ENCODE assay signal across 8 cellular contexts in genomic region chr19:1592023-1592754, GRCh38. TPM values are rescaled to one million over a fixed set of nuclear protein-coding genes. Genes with fewer than 3 reads are reported as not detected.
DNase-seq lines count a peak whose midpoint lies in the region; ATAC-seq and TF ChIP-seq lines count a peak whose summit lies in the region.

No MANE protein-coding gene starts in this region.

- H3K27ac ChIP-seq in coronary artery: peak overlapping the region; percentile 86 to 100
- H3K27ac ChIP-seq in left lung: peak overlapping the region; percentile 90 to 95

- H3K27me3 ChIP-seq in left lung: no peaks in the 10 kb centered on the region

- H3K4me3 ChIP-seq in coronary artery (peak overlapping the region; percentile 90), left lung (peak overlapping the region; percentile 68 to 80)

- DNase-seq in AG20443 (ENCODE audit: low spot score): peak; percentile 99
- peak; percentile 83 for DNase-seq in NCI-H345 treated with DMSO at 0.1 percent for 48 hours (lab: John Stamatoyannopoulos, UW; ENCODE audit: unreplicated experiment)
- peak; percentile 96 for DNase-seq in activated CD4-positive, alpha-beta T cell treated with anti-CD3 and anti-CD28 coated beads, Interleukin-2, amount 10 ng/mL, durations not matched to agents 24 days and 14 days
- peak; percentile 88 for DNase-seq in coronary artery (ENCODE audit: low spot score)
- peak; percentile 87 to 95 for DNase-seq in left lung
- peak; percentile 85 to 86 for DNase-seq in stimulated activated CD4-positive, alpha-beta T cell treated with anti-CD3 and anti-CD28 coated beads, Interleukin-2, amount 100 ng/mL, for 24 hours

- intact Hi-C loops in activated CD4-positive, alpha-beta T cell treated with anti-CD3 and anti-CD28 coated beads, Interleukin-2, amount 10 ng/mL, durations not matched to agents 24 days and 14 days (cut with micrococcal nuclease): loop anchor here (1.0 to 5.0 kb wide), 4 partner anchors 13 to 220 kb away; partner anchors contain the start of genes ATP8B3, DAZAP1, TCF3 and UQCR11
- intact Hi-C loops in left lung (cut with DNase I): no loop called here

- peaks cover 0 to 17% of the 10 kb centered on the region in 2 donors for H3K36me3 ChIP-seq in left lung

- H3K9me3 Mint-ChIP-seq in activated CD4-positive, alpha-beta T cell treated with anti-CD3 and anti-CD28 coated beads, Interleukin-2, amount 10 ng/mL, durations not matched to agents 24 days and 14 days: no peaks in the 10 kb centered on the region

- H3K4me1 Mint-ChIP-seq in activated CD4-positive, alpha-beta T cell treated with anti-CD3 and anti-CD28 coated beads, Interleukin-2, amount 10 ng/mL, durations not matched to agents 24 days and 14 days: peaks cover 17% of the 10 kb centered on the region

- H3K4me1 ChIP-seq in left lung: peaks cover 13 to 32% of the 10 kb centered on the region in 2 donors

- no peak for TF ChIP-seq CTCF in coronary artery (IDR thresholded peaks at IDR 0.05)
- no peak for TF ChIP-seq CTCF in left lung (IDR thresholded peaks at IDR 0.05)

- peak overlapping the region; percentile 95 for H3K4me3 Mint-ChIP-seq in activated CD4-positive, alpha-beta T cell treated with anti-CD3 and anti-CD28 coated beads, Interleukin-2, amount 10 ng/mL, durations not matched to agents 24 days and 14 days

- no peaks in the 10 kb centered on the region for H3K27me3 Mint-ChIP-seq in activated CD4-positive, alpha-beta T cell treated with anti-CD3 and anti-CD28 coated beads, Interleukin-2, amount 10 ng/mL, durations not matched to agents 24 days and 14 days

- peak overlapping the region; percentile 91 for H3K27ac Mint-ChIP-seq in activated CD4-positive, alpha-beta T cell treated with anti-CD3 and anti-CD28 coated beads, Interleukin-2, amount 10 ng/mL, durations not matched to agents 24 days and 14 days

- peak; percentile 66 for ATAC-seq in GM18907 (IDR thresholded peaks at IDR 0.05; ENCODE audit: unreplicated experiment)
- ATAC-seq in HG03135 (IDR thresholded peaks at IDR 0.05; ENCODE audit: unreplicated experiment): peak; percentile 69
- ATAC-seq in left lung: peak; percentile 85

- H3K36me3 Mint-ChIP-seq in activated CD4-positive, alpha-beta T cell treated with anti-CD3 and anti-CD28 coated beads, Interleukin-2, amount 10 ng/mL, durations not matched to agents 24 days and 14 days (ENCODE audit: low read depth): peaks cover 27% of the 10 kb centered on the region

- H3K9me3 ChIP-seq in left lung: no peaks in the 10 kb centered on the region

RNA-seq across cellular contexts. Expression of gene MBD3, which starts 0.5 kb away (rescaled TPM):
- 132 and 140 TPM in 2 replicates for total RNA-seq in activated CD4-positive, alpha-beta T cell treated with anti-CD3 and anti-CD28 coated beads, Interleukin-2, amount 10 ng/mL, durations not matched to agents 24 days and 14 days
- 10 to 100 TPM; 64.7 to 91.9 TPM for total RNA-seq in left lung

RNA-seq across cellular contexts. Expression of gene UQCR11, which starts 13.1 kb away (rescaled TPM):
- total RNA-seq in activated CD4-positive, alpha-beta T cell treated with anti-CD3 and anti-CD28 coated beads, Interleukin-2, amount 10 ng/mL, durations not matched to agents 24 days and 14 days: 194 and 195 TPM in 2 replicates
- 100 to 1,000 TPM; 200 to 232 TPM for total RNA-seq in left lung

RNA-seq across cellular contexts. Expression of gene MEX3D, which starts 24.1 kb away (rescaled TPM):
- total RNA-seq in activated CD4-positive, alpha-beta T cell treated with anti-CD3 and anti-CD28 coated beads, Interleukin-2, amount 10 ng/mL, durations not matched to agents 24 days and 14 days: 15.9 and 16.1 TPM in 2 replicates
- 10 to 100 TPM; 25.2 to 42.6 TPM for total RNA-seq in left lung

Comparison
In these comparisons a context has a peak if more than half of its experiments do, and no peak if none do; other contexts are left out.
1. Peak in every context shown above with its lines: DNase-seq, ATAC-seq, H3K4me3 ChIP-seq and H3K27ac ChIP-seq.